In genomic region chr11:82080160-82080559, GRCh38 we compare ENCODE assay signal across 29 cellular contexts.
A peak's percentile ranks its signal among the peaks of the same experiment; 100 is the strongest.
DNase-seq lines count a peak whose midpoint lies in the region; ATAC-seq and TF ChIP-seq lines count a peak whose summit lies in the region.
"Had no signal": no experiment of that assay in that cellular context is flagged by ENCODE, and none has a peak within 500 bp of the region (broad histone marks: within the 10 kb centered on the region; RNA-seq: fewer than 3 reads in every experiment).

No MANE protein-coding gene starts in this region.

- no peaks in the 10 kb centered on the region for H3K36me3 ChIP-seq in brain microvascular endothelial cell (replicated peaks)
- H3K36me3 ChIP-seq: BLaER1, neutrophil, upper lobe of left lung had no signal

- in situ Hi-C loops in brain microvascular endothelial cell (cut with HindIII; ENCODE audit: low pct_ligation_motif_present, low sequenced_read_pairs), result no loop called here

- DNase-seq in A172 (ENCODE audit: low spot score) (peak; percentile 48), NCI-H1105 treated with DMSO at 0.1 percent for 48 hours (lab: John Stamatoyannopoulos, UW) (peak; percentile 83), brain microvascular endothelial cell (peak; percentile 29), fibroblast of the conjunctiva (ENCODE audit: low read depth) (peak; percentile 38), AG08396 (ENCODE audit: low spot score) (no peak), medulla oblongata (ENCODE audit: extremely low spot score) (no peak)
- DNase-seq: 8988T; activated B cell treated with CpG ODN at 0.5 μM for 24 hours; body of pancreas; DMS79; effector CD8-positive, alpha-beta T cell; GF-D8; head of caudate nucleus; left colon; mesendoderm; NCI-H1092 treated with DMSO at 0.1 percent for 48 hours; NCI-H2029 treated with DMSO at 0.1 percent for 48 hours; NCI-H2227 treated with DMSO at 0.1 percent for 48 hours; SHP77 treated with DMSO at 0.1 percent for 48 hours; stimulated activated CD4-positive, alpha-beta T cell treated with anti-CD3 and anti-CD28 coated beads, Interleukin-1b, Interleukin-23, amount 100 ng/mL, for 48 hours; T1000; upper lobe of left lung had no signal

- no peak overlapping the region for H3K4me3 ChIP-seq in brain microvascular endothelial cell (ENCODE audit: low read depth, low read length)
- H3K4me3 ChIP-seq: BLaER1, body of pancreas, upper lobe of left lung had no signal

- no peak overlapping the region for H3K27ac ChIP-seq in brain microvascular endothelial cell
- H3K27ac ChIP-seq: BLaER1, body of pancreas, neutrophil, upper lobe of left lung had no signal

- ATAC-seq in GM19455 (IDR thresholded peaks at IDR 0.05; ENCODE audit: unreplicated experiment) (no peak), GM18870 (IDR thresholded peaks at IDR 0.05; ENCODE audit: unreplicated experiment) (no peak)
- ATAC-seq: activated T-helper 17 cell treated with anti-CD3 and anti-CD28 coated beads, Interleukin-2, amount 50 U/mL, for 72 hours; body of pancreas; esophagus mucosa; HCT116; left colon had no signal

- no peaks in the 10 kb centered on the region for H3K27me3 ChIP-seq in brain microvascular endothelial cell (replicated peaks)
- H3K27me3 ChIP-seq: BLaER1, body of pancreas, neutrophil, upper lobe of left lung had no signal

- TF ChIP-seq CTCF in brain microvascular endothelial cell (IDR thresholded peaks at IDR 0.05; ENCODE audit: low read depth, low read length, missing control alignments), result no peak

Comparison
In these comparisons a context has a peak if more than half of its experiments do, and no peak if none do; other contexts are left out.
1. DNase-seq: peak in A172 (single experiment), NCI-H1105 treated with DMSO at 0.1 percent for 48 hours (single experiment), brain microvascular endothelial cell (single experiment) and fibroblast of the conjunctiva (single experiment); none in AG08396 (single experiment) and medulla oblongata (single experiment).